ENCODE assay signal across 15 cellular contexts in genomic region chr11:76159303-76159937, GRCh38. TPM values are rescaled to one million over a fixed set of nuclear protein-coding genes. Genes with fewer than 3 reads are reported as not detected.
"Had no signal": no experiment of that assay in that cellular context is flagged by ENCODE, and none has a peak within 500 bp of the region (broad histone marks: within the 10 kb centered on the region; RNA-seq: fewer than 3 reads in every experiment).

No MANE protein-coding gene starts in this region.

- H3K4me3 Mint-ChIP-seq: activated CD4-positive, alpha-beta memory T cell treated with anti-CD3 and anti-CD28 coated beads, Interleukin-2, amount 10 ng/mL, durations not matched to agents 7 days and 5 days; activated CD8-positive, alpha-beta memory T cell treated with anti-CD3 and anti-CD28 coated beads, Interleukin-2, amount 10 ng/mL, durations not matched to agents 7 days and 5 days; activated naive CD8-positive, alpha-beta T cell; effector memory CD8-positive, alpha-beta T cell; naive thymus-derived CD8-positive, alpha-beta T cell; type B pancreatic cell had no signal

- H3K9me3 ChIP-seq: esophagus squamous epithelium, stomach had no signal

- H3K4me1 Mint-ChIP-seq: activated CD4-positive, alpha-beta memory T cell treated with anti-CD3 and anti-CD28 coated beads, Interleukin-2, amount 10 ng/mL, durations not matched to agents 7 days and 5 days; naive thymus-derived CD8-positive, alpha-beta T cell had no signal

- DNase-seq: activated CD4-positive, alpha-beta memory T cell treated with anti-CD3 and anti-CD28 coated beads, Interleukin-2, amount 10 ng/mL, durations not matched to agents 7 days and 5 days; activated CD4-positive, alpha-beta T cell treated with anti-CD3 and anti-CD28 coated beads for 48 hours; activated CD4-positive, CD25-positive, alpha-beta regulatory T cell; activated CD8-positive, alpha-beta memory T cell treated with anti-CD3 and anti-CD28 coated beads, Interleukin-2, amount 10 ng/mL, durations not matched to agents 7 days and 5 days; dermis blood vessel endothelial cell; effector memory CD8-positive, alpha-beta T cell; esophagus squamous epithelium; retina; stimulated activated CD4-positive, alpha-beta T cell treated with anti-CD3 and anti-CD28 coated beads, Interleukin-2, amount 100 ng/mL, for 24 hours; stomach; T1000 had no signal

- H3K27me3 Mint-ChIP-seq: activated naive CD8-positive, alpha-beta T cell had no signal

- H3K4me3 ChIP-seq: cardiac muscle cell, esophagus squamous epithelium, stomach had no signal

- H3K27me3 ChIP-seq: cardiac muscle cell had no signal

- H3K27ac Mint-ChIP-seq: activated CD4-positive, alpha-beta memory T cell treated with anti-CD3 and anti-CD28 coated beads, Interleukin-2, amount 10 ng/mL, durations not matched to agents 7 days and 5 days; activated CD8-positive, alpha-beta memory T cell treated with anti-CD3 and anti-CD28 coated beads, Interleukin-2, amount 10 ng/mL, durations not matched to agents 7 days and 5 days; activated naive CD8-positive, alpha-beta T cell; naive thymus-derived CD8-positive, alpha-beta T cell; type B pancreatic cell had no signal

- H3K9me3 Mint-ChIP-seq: activated CD4-positive, alpha-beta memory T cell treated with anti-CD3 and anti-CD28 coated beads, Interleukin-2, amount 10 ng/mL, durations not matched to agents 7 days and 5 days; effector memory CD8-positive, alpha-beta T cell; naive thymus-derived CD8-positive, alpha-beta T cell; type B pancreatic cell had no signal

- H3K27ac ChIP-seq: cardiac muscle cell, esophagus squamous epithelium, stomach had no signal

- ATAC-seq: activated CD8-positive, alpha-beta memory T cell treated with anti-CD3 and anti-CD28 coated beads, Interleukin-2, amount 10 ng/mL, durations not matched to agents 7 days and 5 days; effector memory CD8-positive, alpha-beta T cell; naive thymus-derived CD8-positive, alpha-beta T cell had no signal

- H3K36me3 ChIP-seq: cardiac muscle cell, esophagus squamous epithelium, stomach had no signal

RNA-seq across cellular contexts. Expression of gene WNT11, which starts 46.9 kb away (rescaled TPM):
- total RNA-seq: dermis blood vessel endothelial cell had no signal
